ENCODE assay signal across 7 cellular contexts in the genomic region with DNA sequence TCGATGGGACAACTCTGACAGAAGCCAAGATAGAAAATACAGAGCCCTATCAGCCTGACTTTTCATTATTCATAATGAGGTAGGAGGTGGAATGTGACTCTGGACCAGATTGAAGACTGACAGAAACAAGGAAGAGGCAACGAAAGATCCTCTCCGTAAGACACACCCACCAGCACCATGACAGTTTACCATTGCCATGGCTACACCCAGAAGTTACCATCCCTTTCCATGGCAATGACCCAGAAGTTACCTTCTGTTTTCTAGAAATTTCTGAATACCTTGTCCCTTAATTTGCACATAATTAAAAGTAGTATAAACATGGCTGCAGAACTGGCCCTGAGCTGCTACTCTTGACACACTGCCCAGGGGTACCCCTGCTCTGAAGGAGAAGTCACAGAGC. TPM values are rescaled to one million over a fixed set of nuclear protein-coding genes. Genes with fewer than 3 reads are reported as not detected.
A peak's percentile ranks its signal among the peaks of the same experiment; 100 is the strongest.
DNase-seq lines count a peak whose midpoint lies in the region; ATAC-seq and TF ChIP-seq lines count a peak whose summit lies in the region.
"Not testable (repeated sequence)": the region's sequence is repeated elsewhere in the genome, so short reads cannot be mapped to it uniquely, and the experiment has no call there.

No MANE protein-coding gene starts in this region.

- H3K36me3 Mint-ChIP-seq in CD8-positive, alpha-beta T cell = peaks cover 41% of the 10 kb centered on the region
- H3K36me3 Mint-ChIP-seq in activated CD4-positive, alpha-beta T cell treated with anti-CD3 and anti-CD28 coated beads, Interleukin-2, amount 10 ng/mL, durations not matched to agents 7 days and 5 days (ENCODE audit: low read depth) = peaks cover 68% of the 10 kb centered on the region
- H3K36me3 Mint-ChIP-seq in activated T-helper 17 cell treated with anti-CD3 and anti-CD28 coated beads, Interleukin-2, amount 50 U/mL, for 72 hours (ENCODE audit: low read depth) = peaks cover 60% of the 10 kb centered on the region

- peaks cover 50% of the 10 kb centered on the region for H3K4me1 ChIP-seq in CD8-positive, alpha-beta T cell (ENCODE audit: insufficient read depth, low read length)
- peaks cover 78% of the 10 kb centered on the region for H3K4me1 ChIP-seq in OCI-LY7 (ENCODE audit: insufficient read depth, low read length, poor library complexity, severe bottlenecking)
- peaks cover 36 to 47% of the 10 kb centered on the region in 2 experiments for H3K4me1 ChIP-seq in neutrophil (ENCODE audit: control insufficient read depth in 1 of 2, insufficient read depth in 1 of 2, low read depth in 1 of 2, low read length in 1 of 2)

- peak overlapping the region; percentile 48 for H3K27ac ChIP-seq in CD8-positive, alpha-beta T cell (ENCODE audit: low read depth, low read length)
- peak overlapping the region; percentile 98 for H3K27ac ChIP-seq in OCI-LY7 (ENCODE audit: low read depth, low read length, poor library complexity, severe bottlenecking)
- peak overlapping the region; percentile 69 for H3K27ac ChIP-seq in neutrophil

- not testable (repeated sequence) for H3K9me2 ChIP-seq in OCI-LY7 (ENCODE audit: insufficient read depth, low read length)

- H4K20me1 ChIP-seq in OCI-LY7 (ENCODE audit: insufficient read depth, low read length) = not testable (repeated sequence)

- not testable (repeated sequence) for BruUV-seq in OCI-LY7 (replicated peaks; lab: Mats Ljungman, UMichigan)

- not testable (repeated sequence) for ATAC-seq in CD8-positive, alpha-beta T cell
- peak; percentile 15 for ATAC-seq in HG03139 (IDR thresholded peaks at IDR 0.05; ENCODE audit: unreplicated experiment)
- peak; percentile 56 for ATAC-seq in activated T-helper 17 cell treated with anti-CD3 and anti-CD28 coated beads, Interleukin-2, amount 50 U/mL, for 72 hours (replicated peaks)

- H3K36me3 ChIP-seq in CD8-positive, alpha-beta T cell (ENCODE audit: insufficient read depth, low read length); neutrophil: not testable (repeated sequence)
- H3K36me3 ChIP-seq in OCI-LY7 (ENCODE audit: insufficient read depth, low read length) = peaks cover 66% of the 10 kb centered on the region

- H3K4me2 ChIP-seq in OCI-LY7 (ENCODE audit: low read length) = peak overlapping the region; percentile 85

- CTCF ChIA-PET in CD8-positive, alpha-beta T cell (lab: Charles Lee) = interaction anchor here (1.5 kb wide), 1 partner anchor 97 kb away, joined by 4 read pairs; no protein-coding TSS in a partner anchor
- CTCF ChIA-PET in OCI-LY7 (lab: Charles Lee; ENCODE audit: unreplicated experiment); activated CD4-positive, alpha-beta T cell treated with anti-CD3 and anti-CD28 coated beads, Interleukin-2, amount 10 ng/mL, durations not matched to agents 7 days and 5 days (lab: Charles Lee): not testable (repeated sequence)

- peaks cover 80% of the 10 kb centered on the region for H3K4me1 Mint-ChIP-seq in CD8-positive, alpha-beta T cell (ENCODE audit: low read depth)
- peaks cover 50% of the 10 kb centered on the region for H3K4me1 Mint-ChIP-seq in activated CD4-positive, alpha-beta T cell treated with anti-CD3 and anti-CD28 coated beads, Interleukin-2, amount 10 ng/mL, durations not matched to agents 7 days and 5 days
- H3K4me1 Mint-ChIP-seq in activated T-helper 17 cell treated with anti-CD3 and anti-CD28 coated beads, Interleukin-2, amount 50 U/mL, for 72 hours = peaks cover 61% of the 10 kb centered on the region

- POLR2A ChIA-PET in CD8-positive, alpha-beta T cell (lab: Charles Lee) = not testable (repeated sequence)
- POLR2A ChIA-PET in OCI-LY7 (lab: Charles Lee) = interaction anchor here (0.7 to 3.9 kb wide), 4 partner anchors 11 to 327 kb away, joined by 3 to 28 read pairs (median 4); partner anchors contain the start of gene EMB
- POLR2A ChIA-PET in activated CD4-positive, alpha-beta T cell treated with anti-CD3 and anti-CD28 coated beads, Interleukin-2, amount 10 ng/mL, durations not matched to agents 7 days and 5 days (lab: Charles Lee) = interaction anchor here (0.7 kb wide), 1 partner anchor 249 kb away, joined by 3 read pairs; no protein-coding TSS in a partner anchor

- intact Hi-C loops in CD8-positive, alpha-beta T cell (cut with DNase I, micrococcal nuclease) = loop anchor here in 1 of 2 experiments (5.0 kb wide), 1 partner anchor 251 kb away; the partner anchor contains the start of gene PARP8
- intact Hi-C loops in OCI-LY7 (cut with micrococcal nuclease; ENCODE audit: unreplicated experiment) = loop anchor here (1.0 kb wide), 1 partner anchor 25 kb away; the partner anchor contains the start of gene EMB

- H3K27me3 Mint-ChIP-seq in CD8-positive, alpha-beta T cell (ENCODE audit: low read depth); activated CD4-positive, alpha-beta T cell treated with anti-CD3 and anti-CD28 coated beads, Interleukin-2, amount 10 ng/mL, durations not matched to agents 7 days and 5 days; activated T-helper 17 cell treated with anti-CD3 and anti-CD28 coated beads, Interleukin-2, amount 50 U/mL, for 72 hours: not testable (repeated sequence)

- H3K4me3 ChIP-seq in CD8-positive, alpha-beta T cell (ENCODE audit: low read depth, low read length); neutrophil (ENCODE audit: low read depth in 1 of 2, low read length in 1 of 2): not testable (repeated sequence)
- peak overlapping the region; percentile 60 for H3K4me3 ChIP-seq in OCI-LY7 (ENCODE audit: low read depth, low read length, poor library complexity, severe bottlenecking)

- H3K79me2 ChIP-seq in OCI-LY7 (ENCODE audit: insufficient read depth, low read depth, low read length) = peaks cover 93% of the 10 kb centered on the region

- not testable (repeated sequence) for H2AFZ ChIP-seq in OCI-LY7 (ENCODE audit: low read length)

- H3K27me3 ChIP-seq in CD8-positive, alpha-beta T cell (ENCODE audit: insufficient read depth, low read length); neutrophil: not testable (repeated sequence)

- not testable (repeated sequence) for H3K9me3 Mint-ChIP-seq in CD8-positive, alpha-beta T cell; activated T-helper 17 cell treated with anti-CD3 and anti-CD28 coated beads, Interleukin-2, amount 50 U/mL, for 72 hours
- H3K9me3 Mint-ChIP-seq in activated CD4-positive, alpha-beta T cell treated with anti-CD3 and anti-CD28 coated beads, Interleukin-2, amount 10 ng/mL, durations not matched to agents 7 days and 5 days = peaks cover 14% of the 10 kb centered on the region

- not testable (repeated sequence) for H3K9me3 ChIP-seq in CD8-positive, alpha-beta T cell (ENCODE audit: low read length); OCI-LY7 (ENCODE audit: low read length); neutrophil

- H3K4me3 Mint-ChIP-seq in CD8-positive, alpha-beta T cell = peak overlapping the region; percentile 32
- not testable (repeated sequence) for H3K4me3 Mint-ChIP-seq in activated CD4-positive, alpha-beta T cell treated with anti-CD3 and anti-CD28 coated beads, Interleukin-2, amount 10 ng/mL, durations not matched to agents 7 days and 5 days
- peak overlapping the region; percentile 58 for H3K4me3 Mint-ChIP-seq in activated T-helper 17 cell treated with anti-CD3 and anti-CD28 coated beads, Interleukin-2, amount 50 U/mL, for 72 hours

- TF ChIP-seq CTCF in CD8-positive, alpha-beta T cell (IDR thresholded peaks at IDR 0.05); OCI-LY7 (conservative IDR thresholded peaks at IDR 0.05; ENCODE audit: low read length); neutrophil (IDR thresholded peaks at IDR 0.05): not testable (repeated sequence)

- not testable (repeated sequence) for DNase-seq in CD8-positive, alpha-beta T cell; activated CD4-positive, alpha-beta T cell treated with anti-CD3 and anti-CD28 coated beads, Interleukin-2, amount 10 ng/mL, durations not matched to agents 7 days and 5 days
- DNase-seq in OCI-LY7 (ENCODE audit: low spot score) = peak; percentile 55
- peak; percentile 18 for DNase-seq in central memory CD4-positive, alpha-beta T cell

- H3K27ac Mint-ChIP-seq in CD8-positive, alpha-beta T cell = peak overlapping the region; percentile 92
- peak overlapping the region; percentile 71 for H3K27ac Mint-ChIP-seq in activated CD4-positive, alpha-beta T cell treated with anti-CD3 and anti-CD28 coated beads, Interleukin-2, amount 10 ng/mL, durations not matched to agents 7 days and 5 days
- peak overlapping the region; percentile 76 for H3K27ac Mint-ChIP-seq in activated T-helper 17 cell treated with anti-CD3 and anti-CD28 coated beads, Interleukin-2, amount 50 U/mL, for 72 hours

RNA-seq across cellular contexts. Expression of gene EMB, which starts 24.5 kb away (rescaled TPM):
- 100 to 1,000 TPM; 122 to 145 TPM for total RNA-seq in CD8-positive, alpha-beta T cell
- total RNA-seq in OCI-LY7 (2014; rRNA removed; shearing (Covaris generic)) = 75.7 and 78.9 TPM in 2 replicates
- 125 and 141 TPM in 2 replicates for total RNA-seq in OCI-LY7 (2022)
- total RNA-seq in activated CD4-positive, alpha-beta T cell treated with anti-CD3 and anti-CD28 coated beads, Interleukin-2, amount 10 ng/mL, durations not matched to agents 7 days and 5 days = 100 to 1,000 TPM; 137 to 143 TPM
- 100 to 1,000 TPM in 1 of 2 donors, 10 to 100 TPM in 1; 93.9 to 102 TPM for total RNA-seq in activated T-helper 17 cell treated with anti-CD3 and anti-CD28 coated beads, Interleukin-2, amount 50 U/mL, for 72 hours

Comparison
In these comparisons a context has a peak if more than half of its experiments do, and no peak if none do; other contexts are left out.
1. H3K27ac ChIP-seq: peak in every context shown above with its lines; median percentile 98 in OCI-LY7; 69 in neutrophil; 48 in CD8-positive, alpha-beta T cell.